Comparison of ENCODE assay signal across 1 cellular context in the genomic region with DNA sequence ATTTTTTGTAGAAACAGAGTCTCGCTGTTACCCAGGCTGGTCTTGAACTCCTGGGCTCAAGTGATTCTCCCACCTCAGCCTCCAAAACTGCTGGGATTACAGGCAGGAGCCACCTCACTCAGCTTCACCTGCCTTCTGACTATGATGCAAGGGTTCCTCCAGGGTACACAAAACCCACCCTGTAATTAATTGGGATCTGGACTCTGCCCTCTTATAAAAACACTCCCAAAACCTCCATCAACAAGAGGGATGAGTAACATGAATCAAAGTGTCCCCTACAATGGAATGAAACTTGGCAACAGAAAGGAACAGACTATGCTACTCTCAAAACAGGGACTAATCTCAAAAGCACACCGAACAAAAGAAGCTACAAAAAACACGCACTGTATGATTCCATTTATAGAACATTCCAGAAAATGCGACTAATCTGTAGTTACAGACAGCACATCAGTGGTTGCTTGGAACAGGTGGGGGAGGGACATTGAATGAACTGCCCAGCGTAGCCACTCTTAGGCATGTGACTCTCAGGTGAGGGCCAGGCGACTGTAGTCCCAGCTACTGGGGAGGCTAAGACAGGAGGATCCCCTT.
TF ChIP-seq lines count a peak whose summit lies in the region.

No MANE protein-coding gene starts in this region.

TF ChIP-seq in HCT116, 20 proteins besides CTCF, POLR2A, EP300 and RAD21:
- TF ChIP-seq EZH2phosphoT487 (IDR thresholded peaks at IDR 0.05; ENCODE audit: borderline replicate concordance) (no peak), EZH2 (IDR thresholded peaks at IDR 0.05) (no peak), CEBPB (IDR thresholded peaks at IDR 0.05; ENCODE audit: low read depth) (no peak), JUND (IDR thresholded peaks at IDR 0.05) (no peak), ZBTB33 (IDR thresholded peaks at IDR 0.05; ENCODE audit: extremely low read depth, insufficient replicate concordance, low read length) (no peak), POLR2AphosphoS5 (IDR thresholded peaks at IDR 0.05; ENCODE audit: low read depth, low read length) (no peak), ZNF274 (IDR thresholded peaks at IDR 0.05; ENCODE audit: low read depth, low read length) (no peak), SIN3A (IDR thresholded peaks at IDR 0.05; ENCODE audit: low read depth) (no peak), TCF7L2 (IDR thresholded peaks at IDR 0.05; ENCODE audit: borderline replicate concordance, extremely low read depth, insufficient read depth, insufficient read length) (no peak), EGR1 (IDR thresholded peaks at IDR 0.05; ENCODE audit: low read depth) (no peak), YY1 (IDR thresholded peaks at IDR 0.05; ENCODE audit: extremely low read depth, insufficient replicate concordance, low read depth, low read length) (no peak)
- TF ChIP-seq, protein P1, sequence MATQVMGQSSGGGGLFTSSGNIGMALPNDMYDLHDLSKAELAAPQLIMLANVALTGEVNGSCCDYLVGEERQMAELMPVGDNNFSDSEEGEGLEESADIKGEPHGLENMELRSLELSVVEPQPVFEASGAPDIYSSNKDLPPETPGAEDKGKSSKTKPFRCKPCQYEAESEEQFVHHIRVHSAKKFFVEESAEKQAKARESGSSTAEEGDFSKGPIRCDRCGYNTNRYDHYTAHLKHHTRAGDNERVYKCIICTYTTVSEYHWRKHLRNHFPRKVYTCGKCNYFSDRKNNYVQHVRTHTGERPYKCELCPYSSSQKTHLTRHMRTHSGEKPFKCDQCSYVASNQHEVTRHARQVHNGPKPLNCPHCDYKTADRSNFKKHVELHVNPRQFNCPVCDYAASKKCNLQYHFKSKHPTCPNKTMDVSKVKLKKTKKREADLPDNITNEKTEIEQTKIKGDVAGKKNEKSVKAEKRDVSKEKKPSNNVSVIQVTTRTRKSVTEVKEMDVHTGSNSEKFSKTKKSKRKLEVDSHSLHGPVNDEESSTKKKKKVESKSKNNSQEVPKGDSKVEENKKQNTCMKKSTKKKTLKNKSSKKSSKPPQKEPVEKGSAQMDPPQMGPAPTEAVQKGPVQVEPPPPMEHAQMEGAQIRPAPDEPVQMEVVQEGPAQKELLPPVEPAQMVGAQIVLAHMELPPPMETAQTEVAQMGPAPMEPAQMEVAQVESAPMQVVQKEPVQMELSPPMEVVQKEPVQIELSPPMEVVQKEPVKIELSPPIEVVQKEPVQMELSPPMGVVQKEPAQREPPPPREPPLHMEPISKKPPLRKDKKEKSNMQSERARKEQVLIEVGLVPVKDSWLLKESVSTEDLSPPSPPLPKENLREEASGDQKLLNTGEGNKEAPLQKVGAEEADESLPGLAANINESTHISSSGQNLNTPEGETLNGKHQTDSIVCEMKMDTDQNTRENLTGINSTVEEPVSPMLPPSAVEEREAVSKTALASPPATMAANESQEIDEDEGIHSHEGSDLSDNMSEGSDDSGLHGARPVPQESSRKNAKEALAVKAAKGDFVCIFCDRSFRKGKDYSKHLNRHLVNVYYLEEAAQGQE (IDR thresholded peaks at IDR 0.05; ENCODE audit: low read depth), result no peak
- TF ChIP-seq, protein P2, sequence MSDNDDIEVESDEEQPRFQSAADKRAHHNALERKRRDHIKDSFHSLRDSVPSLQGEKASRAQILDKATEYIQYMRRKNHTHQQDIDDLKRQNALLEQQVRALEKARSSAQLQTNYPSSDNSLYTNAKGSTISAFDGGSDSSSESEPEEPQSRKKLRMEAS (IDR thresholded peaks at IDR 0.05), result no peak
